In genomic region chr3:101850327-101851048, GRCh38 we compare ENCODE assay signal across 1 cellular context.
TF ChIP-seq lines count a peak whose summit lies in the region.

No MANE protein-coding gene starts in this region.

TF ChIP-seq in GM12878, 131 proteins besides CTCF, POLR2A, EP300 and RAD21 (continued from another document and continues in another):
- TF ChIP-seq ZNF622 (IDR thresholded peaks at IDR 0.05) (no peak), PBX3 (IDR thresholded peaks at IDR 0.05; ENCODE audit: insufficient replicate concordance, low read depth, low read length) (no peak), RELB (IDR thresholded peaks at IDR 0.05; ENCODE audit: low read depth) (peak; percentile 88), ZNF207 (IDR thresholded peaks at IDR 0.05; ENCODE audit: borderline replicate concordance) (0 out of 2 replicates have a peak, but pooled peaks have one; percentile 19), SREBF1 (IDR thresholded peaks at IDR 0.05; ENCODE audit: low read length) (no peak), NFYA (IDR thresholded peaks at IDR 0.05; ENCODE audit: borderline replicate concordance, low read depth, low read length) (no peak), JUNB (IDR thresholded peaks at IDR 0.05) (peak; percentile 59), GABPA (IDR thresholded peaks at IDR 0.05; ENCODE audit: low read depth) (no peak; the same call in 1 of the 2 replicates), BCL11A (IDR thresholded peaks at IDR 0.05; ENCODE audit: low read depth, low read length) (peak; percentile 56), NR2F1 (conservative IDR thresholded peaks at IDR 0.05) (peak; percentile 71), NR2C2 (IDR thresholded peaks at IDR 0.05; ENCODE audit: borderline replicate concordance, control insufficient read depth, insufficient read length, low read depth) (no peak), MLLT1 (IDR thresholded peaks at IDR 0.05) (peak; percentile 85), SUPT20H (IDR thresholded peaks at IDR 0.05; ENCODE audit: borderline replicate concordance, control insufficient read depth, low read depth, low read length) (no peak), KAT2A (conservative IDR thresholded peaks at IDR 0.05; ENCODE audit: control insufficient read depth, low read depth, low read length) (no peak), USF1 (IDR thresholded peaks at IDR 0.05; ENCODE audit: borderline replicate concordance, extremely low read length, insufficient read depth, low read depth, low read length) (no peak), CEBPZ (IDR thresholded peaks at IDR 0.05; ENCODE audit: low read depth, low read length) (no peak), MXI1 (IDR thresholded peaks at IDR 0.05; ENCODE audit: low read depth, low read length) (peak; percentile 57; the same call in 1 of the 2 replicates), SIX5 (IDR thresholded peaks at IDR 0.05; ENCODE audit: low read depth, low read length, severe bottlenecking) (no peak), SMAD5 (IDR thresholded peaks at IDR 0.05; ENCODE audit: low read depth) (no peak), ELK1 (IDR thresholded peaks at IDR 0.05; ENCODE audit: low read depth, low read length) (no peak), POLR2AphosphoS5 (IDR thresholded peaks at IDR 0.05; ENCODE audit: low read length) (peak; percentile 79), ZNF274 (IDR thresholded peaks at IDR 0.05; ENCODE audit: insufficient read depth, insufficient read length) (no peak), TAF1 (IDR thresholded peaks at IDR 0.05; ENCODE audit: borderline replicate concordance, low read depth, low read length) (0 out of 2 replicates have a peak, but pooled peaks have one; percentile 33), POU2F2 (IDR thresholded peaks at IDR 0.05; ENCODE audit: borderline replicate concordance, low read depth, low read length) (no peak; the same call in 1 of the 3 replicates), KLF5 (IDR thresholded peaks at IDR 0.05; ENCODE audit: partially characterized antibody) (no peak), CHD4 (IDR thresholded peaks at IDR 0.05) (no peak), ZZZ3 (IDR thresholded peaks at IDR 0.05; ENCODE audit: control insufficient read depth, insufficient read length, low read depth) (no peak), MEF2B (IDR thresholded peaks at IDR 0.05; ENCODE audit: partially characterized antibody, poor library complexity, severe bottlenecking) (peak; percentile 90), BRCA1 (IDR thresholded peaks at IDR 0.05; ENCODE audit: low read depth, low read length) (no peak), JUND (IDR thresholded peaks at IDR 0.05; ENCODE audit: low read depth, low read length) (0 out of 2 replicates have a peak, but pooled peaks have one; percentile 34), EZH2 (IDR thresholded peaks at IDR 0.05; ENCODE audit: borderline replicate concordance, control insufficient read depth, low read depth, low read length) (no peak), IRF4 (IDR thresholded peaks at IDR 0.05; ENCODE audit: low read depth, low read length) (peak; percentile 52; the same call in 1 of the 2 replicates), ZSCAN29 (IDR thresholded peaks at IDR 0.05) (no peak), REST (IDR thresholded peaks at IDR 0.05; ENCODE audit: low read depth, low read length) (no peak), RB1 (IDR thresholded peaks at IDR 0.05; ENCODE audit: borderline replicate concordance) (no peak), PKNOX1 (IDR thresholded peaks at IDR 0.05) (peak; percentile 75), SMARCA5 (IDR thresholded peaks at IDR 0.05) (0 out of 2 replicates have a peak, but pooled peaks have one; percentile 6), RFX5 (IDR thresholded peaks at IDR 0.05; ENCODE audit: low read depth, low read length) (no peak), HDAC6 (IDR thresholded peaks at IDR 0.05; ENCODE audit: unreplicated experiment) (no peak), IRF3 (IDR thresholded peaks at IDR 0.05) (no peak), ZBTB33 (IDR thresholded peaks at IDR 0.05) (no peak), USF2 (IDR thresholded peaks at IDR 0.05; ENCODE audit: borderline replicate concordance, low read depth, low read length) (no peak)
